ENCODE assay signal across 8 cellular contexts in the genomic region with DNA sequence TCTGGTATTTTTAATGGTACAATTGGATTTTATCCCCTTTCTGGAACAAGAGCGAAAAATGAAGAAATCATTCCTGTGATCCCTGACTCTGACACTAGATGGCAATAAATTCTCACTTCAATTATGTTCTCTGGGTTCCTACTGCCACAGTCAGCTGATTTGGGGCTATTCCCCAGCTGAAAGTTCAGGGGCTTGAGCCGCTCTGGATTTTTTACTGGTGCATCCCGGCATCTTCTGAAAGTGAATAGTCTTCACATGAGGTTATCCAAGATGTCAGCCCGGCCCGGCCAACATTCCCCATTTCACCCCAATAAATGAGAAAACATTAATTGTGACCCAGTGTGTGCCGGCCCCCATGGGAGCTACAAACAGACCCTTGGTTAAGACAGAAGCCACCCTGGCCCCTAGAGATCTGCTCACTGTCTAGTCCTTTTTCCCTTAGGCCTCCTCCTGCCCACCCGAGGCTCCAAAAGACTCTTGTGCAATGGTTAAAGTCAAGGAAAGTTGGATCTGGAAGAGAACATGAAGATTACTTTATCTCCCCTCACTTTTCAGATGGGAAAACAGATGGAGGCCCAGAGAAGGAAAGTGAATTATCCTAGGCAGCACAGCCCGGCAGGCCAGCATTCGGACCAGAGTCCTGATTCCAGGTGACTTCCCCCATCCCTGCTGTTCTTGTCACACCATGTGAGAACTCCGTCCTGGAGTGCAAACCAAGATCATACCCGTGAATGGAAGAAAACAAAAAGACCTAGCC.
DNase-seq lines count a peak whose midpoint lies in the region; ATAC-seq and TF ChIP-seq lines count a peak whose summit lies in the region.

No MANE protein-coding gene starts in this region.

- no peaks in the 10 kb centered on the region for H3K79me2 ChIP-seq in OCI-LY1 (ENCODE audit: insufficient read depth, low read length)

- H3K9me2 ChIP-seq in OCI-LY1 (ENCODE audit: low read depth, low read length), result no peaks in the 10 kb centered on the region

- no peaks in the 10 kb centered on the region for H3K36me3 ChIP-seq in OCI-LY1 (ENCODE audit: insufficient read depth, low read length)

- H4K20me1 ChIP-seq in OCI-LY1 (ENCODE audit: insufficient read depth, low read length), result no peaks in the 10 kb centered on the region

- peak; percentile 51 for TF ChIP-seq CTCF in OCI-LY1 (IDR thresholded peaks at IDR 0.05; ENCODE audit: low read length)

- in situ Hi-C loops in T47D (cut with HindIII; ENCODE audit: low pct_unique_long_range_greater_than_20kb, low sequenced_read_pairs), result no loop called here

- H3K27me3 ChIP-seq in OCI-LY1 (ENCODE audit: insufficient read depth, low read length), result no peaks in the 10 kb centered on the region

- H3K9me3 ChIP-seq in OCI-LY1 (ENCODE audit: low read length), result no peaks in the 10 kb centered on the region

- peak; percentile 47 to 55 for DNase-seq in SHP77 (lab: John Stamatoyannopoulos, UW)
- no peak for DNase-seq in SHP77 treated with DMSO at 0.1 percent for 48 hours (lab: John Stamatoyannopoulos, UW)
- peak; percentile 82 for DNase-seq in HuH-7.5 (ENCODE audit: low spot score)
- DNase-seq in T47D (ENCODE audit: low read depth in 1 of 2, low spot score in 1 of 2), result peak; percentile 78 to 81
- peak; percentile 70 for DNase-seq in islet precursor cell
- DNase-seq in superior temporal gyrus (ENCODE audit: extremely low spot score), result peak; percentile 92

- no peak overlapping the region for H2AFZ ChIP-seq in OCI-LY1 (ENCODE audit: low read length)

- no peak overlapping the region for H3K4me3 ChIP-seq in OCI-LY1 (ENCODE audit: low read depth, low read length, poor library complexity, severe bottlenecking)

- peaks cover 14% of the 10 kb centered on the region for H3K4me1 ChIP-seq in OCI-LY1 (ENCODE audit: insufficient read depth, low read length, severe bottlenecking)

- ATAC-seq in GM19351 (IDR thresholded peaks at IDR 0.05; ENCODE audit: unreplicated experiment), result no peak

- no peak overlapping the region for H3K9ac ChIP-seq in OCI-LY1 (ENCODE audit: low read length)

- H3K27ac ChIP-seq in OCI-LY1 (ENCODE audit: low read depth, low read length, poor library complexity, severe bottlenecking), result peak overlapping the region; percentile 23

- no peak overlapping the region for H3K4me2 ChIP-seq in OCI-LY1 (ENCODE audit: low read length)

- no peaks in the 10 kb centered on the region for H3F3A ChIP-seq in OCI-LY1 (ENCODE audit: insufficient read depth, low read length)
